Comparison of ENCODE assay signal across 18 cellular contexts in genomic region chr6:39060467-39061160, GRCh38. TPM values are rescaled to one million over a fixed set of nuclear protein-coding genes. Genes with fewer than 3 reads are reported as not detected.
"Had no signal": no experiment of that assay in that cellular context is flagged by ENCODE, and none has a peak within 500 bp of the region (broad histone marks: within the 10 kb centered on the region; RNA-seq: fewer than 3 reads in every experiment).

No MANE protein-coding gene starts in this region.

- H3K4me1 ChIP-seq: breast epithelium, SJCRH30 had no signal

- H3K9me3 ChIP-seq: breast epithelium, SJCRH30, SK-N-SH had no signal

- H3K9ac ChIP-seq: SK-N-SH had no signal

- H3K9me2 ChIP-seq: SK-N-SH had no signal

- DNase-seq: activated CD4-positive, alpha-beta T cell treated with anti-CD3 and anti-CD28 coated beads for 4 hours; activated CD4-positive, alpha-beta T cell treated with anti-CD3 and anti-CD28 coated beads, Interleukin-2, amount 50 U/mL, for 4 hours; activated CD8-positive, alpha-beta memory T cell treated with anti-CD3 and anti-CD28 coated beads, Interleukin-2, amount 50 U/mL, for 48 hours; activated CD8-positive, alpha-beta T cell treated with anti-CD3 and anti-CD28 coated beads, Interleukin-2, amount 10 ng/mL, durations not matched to agents 7 days and 5 days; activated naive CD4-positive, alpha-beta T cell treated with anti-CD3 and anti-CD28 coated beads, Interleukin-2, amount 50 U/mL, for 16 hours; activated T-cell treated with anti-CD3 and anti-CD28 coated beads, Interleukin-2, amount 50 U/mL, for 1 hour; MM.1S; NCI-H1105; NCI-H1436; NCI-H1694 treated with DMSO at 0.1 percent for 48 hours; NCI-H345; NCI-H524 treated with DMSO at 0.1 percent for 48 hours; SJCRH30; SK-N-SH; T-helper 1 cell; WERI-Rb-1 had no signal

- H3K27ac ChIP-seq: breast epithelium, SJCRH30, WERI-Rb-1 had no signal

- H3K4me3 ChIP-seq: breast epithelium, SJCRH30 had no signal

- H3K36me3 ChIP-seq: breast epithelium, SJCRH30, WERI-Rb-1 had no signal

- H3K4me2 ChIP-seq: SK-N-SH had no signal

RNA-seq across cellular contexts. Expression of gene GLP1R, which starts 12.0 kb away (rescaled TPM):
- polyA plus RNA-seq: aorta, SK-N-SH had no signal
